Comparison of ENCODE assay signal across 8 cellular contexts in genomic region chr2:131801745-131802350, GRCh38.
A peak's percentile ranks its signal among the peaks of the same experiment; 100 is the strongest.
DNase-seq lines count a peak whose midpoint lies in the region; ATAC-seq and TF ChIP-seq lines count a peak whose summit lies in the region.
"Not testable (repeated sequence)": the region's sequence is repeated elsewhere in the genome, so short reads cannot be mapped to it uniquely, and the experiment has no call there.

No MANE protein-coding gene starts in this region.

- H3K4me2 ChIP-seq in BLaER1: peak overlapping the region; percentile 56

- H3K4me3 ChIP-seq in BLaER1 (peak overlapping the region; percentile 67), lung (peak overlapping the region; percentile 27)
- H3K4me3 ChIP-seq in effector memory CD4-positive, alpha-beta T cell (ENCODE audit: insufficient read depth, low read depth, low read length, poor library complexity, severe bottlenecking): peak overlapping the region; percentile 39

- not testable (repeated sequence) for H3K9ac ChIP-seq in BLaER1

- peak; percentile 58 for DNase-seq in NCI-H526 treated with DMSO at 0.1 percent for 48 hours (lab: John Stamatoyannopoulos, UW)
- DNase-seq in activated CD8-positive, alpha-beta memory T cell treated with anti-CD3 and anti-CD28 coated beads, Interleukin-2, amount 50 U/mL, for 24 hours (ENCODE audit: extremely low read depth): peak; percentile 24
- peak; percentile 13 to 60 (median 54) for DNase-seq in effector memory CD4-positive, alpha-beta T cell
- DNase-seq in lung (ENCODE audit: low spot score): peak; percentile 68
- DNase-seq in stimulated activated CD4-positive, alpha-beta T cell treated with anti-CD3 and anti-CD28 coated beads, TNF-alpha, amount 100 ng/mL, for 24 hours (ENCODE audit: low read depth in 3 of 3): peak; percentile 45 to 76 (median 62)

- H3K27me3 ChIP-seq in BLaER1; effector memory CD4-positive, alpha-beta T cell (replicated peaks; ENCODE audit: control insufficient read depth, insufficient read depth, low read length, poor library complexity, severe bottlenecking); lung (ENCODE audit: control insufficient read depth, insufficient read depth): not testable (repeated sequence)

- H3K9me3 ChIP-seq in BLaER1: peaks cover 11% of the 10 kb centered on the region
- H3K9me3 ChIP-seq in effector memory CD4-positive, alpha-beta T cell (ENCODE audit: control insufficient read depth, low read length); lung (ENCODE audit: control insufficient read depth in 2 of 2, insufficient read depth in 1 of 2, low read length in 1 of 2): not testable (repeated sequence)

- not testable (repeated sequence) for H4K20me1 ChIP-seq in BLaER1

- H3K27ac ChIP-seq in BLaER1; effector memory CD4-positive, alpha-beta T cell (ENCODE audit: insufficient read depth, low read length, poor library complexity, severe bottlenecking); lung (ENCODE audit: low read depth in 1 of 2, low read length in 1 of 2): not testable (repeated sequence)

- not testable (repeated sequence) for H3K4me1 ChIP-seq in BLaER1; effector memory CD4-positive, alpha-beta T cell (ENCODE audit: control insufficient read depth, insufficient read depth, low read length, poor library complexity, severe bottlenecking); lung (ENCODE audit: control insufficient read depth in 2 of 2, insufficient read depth in 2 of 2, low read length in 2 of 2)

- not testable (repeated sequence) for H3K36me3 ChIP-seq in BLaER1; effector memory CD4-positive, alpha-beta T cell (ENCODE audit: control insufficient read depth, insufficient read depth, low read length); lung (ENCODE audit: control insufficient read depth in 2 of 2, insufficient read depth in 2 of 2, low read length in 2 of 2)

- ATAC-seq in GM19324 (IDR thresholded peaks at IDR 0.05; ENCODE audit: low FRiP score, unreplicated experiment) (peak; percentile 94), HG03196 (IDR thresholded peaks at IDR 0.05; ENCODE audit: unreplicated experiment) (peak; percentile 87), lung (ENCODE audit: insufficient read depth, low FRiP score) (peak; percentile 66)

- WGBS in lung, 2 donors: 1 to 2% methylated on average over 39 to 41 of the region's 41 CpGs

- TF ChIP-seq CTCF in lung (IDR thresholded peaks at IDR 0.05; ENCODE audit: control extremely low read depth, extremely low read depth): peak; percentile 58
